15 cellular contexts compared by ENCODE assay signal in genomic region chr1:15206418-15207030, GRCh38. TPM values are rescaled to one million over a fixed set of nuclear protein-coding genes. Genes with fewer than 3 reads are reported as not detected.
DNase-seq lines count a peak whose midpoint lies in the region; ATAC-seq, FAIRE-seq and TF ChIP-seq lines count a peak whose summit lies in the region.
"Had no signal": no experiment of that assay in that cellular context is flagged by ENCODE, and none has a peak within 500 bp of the region (broad histone marks: within the 10 kb centered on the region; RNA-seq: fewer than 3 reads in every experiment).

No MANE protein-coding gene starts in this region.

- no peak overlapping the region for H3K23ac ChIP-seq in H1 (ENCODE audit: insufficient read length)

- no peak overlapping the region for H3K14ac ChIP-seq in H1 (ENCODE audit: insufficient read length)

- CTCF ChIA-PET in H1 (lab: Charles Lee; ENCODE audit: partially characterized antibody): interaction anchor here (0.9 to 2.2 kb wide), 11 partner anchors 9 to 144 kb away, joined by 3 to 9 read pairs (median 4); partner anchors contain the start of gene TMEM51

- no peak for TF ChIP-seq RAD21 in H1 (IDR thresholded peaks at IDR 0.05 in 1 of 2, conservative IDR thresholded peaks at IDR 0.05 in 1 of 2; ENCODE audit: low read depth in 2 of 2, low read length in 2 of 2)

- no peak for TF ChIP-seq EP300 in H1 (IDR thresholded peaks at IDR 0.05; ENCODE audit: borderline replicate concordance in 1 of 2, low read depth in 2 of 2, low read length in 2 of 2)

- 0 out of 2 replicates have a peak overlapping the region, but pooled peaks have one; percentile 72 for H2BK12ac ChIP-seq in H1 (ENCODE audit: low read depth, low read length)

- peak overlapping the region; percentile 22 to 48 (median 32); a peak in 6 of 8 replicates for H3K4me3 ChIP-seq in H1 (ENCODE audit: extremely low read depth in 1 of 4, insufficient read depth in 2 of 4, low read depth in 3 of 4, low read length in 4 of 4)
- H3K4me3 ChIP-seq: right atrium auricular region, SJSA1 had no signal

- no peaks in the 10 kb centered on the region for H3K27me3 Mint-ChIP-seq in neural crest cell (ENCODE audit: low read depth)
- H3K27me3 Mint-ChIP-seq in effector memory CD8-positive, alpha-beta T cell: peaks cover 35 to 83% of the 10 kb centered on the region in 2 donors

- H3K27me3 ChIP-seq in H1 (replicated peaks in 1 of 4; ENCODE audit: control insufficient read depth in 3 of 4, extremely low read depth in 1 of 4, insufficient read depth in 3 of 4, low read length in 3 of 4): no peaks in the 10 kb centered on the region
- H3K27me3 ChIP-seq: right atrium auricular region, SJSA1 had no signal

- peak overlapping the region; percentile 86 for H3K18ac ChIP-seq in H1 (ENCODE audit: extremely low read depth, low read length)

- peak; percentile 58 for DNase-seq in EL
- peak; percentile 31 for DNase-seq in NCI-H69 (lab: John Stamatoyannopoulos, UW)
- no peak for DNase-seq in H1 (ENCODE audit: low read depth in 1 of 2, low spot score in 2 of 2)
- DNase-seq in neural crest cell (ENCODE audit: low read depth, low spot score): no peak
- DNase-seq in effector memory CD8-positive, alpha-beta T cell: no peak
- no peak for DNase-seq in stimulated activated CD4-positive, alpha-beta T cell treated with anti-CD3 and anti-CD28 coated beads, Interleukin-4, amount 100 ng/mL, for 24 hours
- DNase-seq: activated CD4-positive, CD25-positive, alpha-beta regulatory T cell treated with anti-CD3 and anti-CD28 coated beads, Interleukin-2, amount 50 U/mL, for 72 hours; cortex of kidney; HCEC 1CT; NCI-H510A treated with DMSO at 0.1 percent for 48 hours had no signal

- POLR2A ChIA-PET in H1 (lab: Charles Lee; ENCODE audit: partially characterized antibody): interaction anchor here (0.6 to 1.2 kb wide), 4 partner anchors 9 to 95 kb away, joined by 3 read pairs; no protein-coding TSS in a partner anchor

- H3K79me2 ChIP-seq in H1 (ENCODE audit: control insufficient read depth in 1 of 2, insufficient read depth in 2 of 2, low read length in 2 of 2): peaks cover 0 to 13% of the 10 kb centered on the region in 2 experiments; a peak in 2 of 4 replicates

- TF ChIP-seq CTCF in H1 (IDR thresholded peaks at IDR 0.05; ENCODE audit: control extremely low read depth in 1 of 3, insufficient read depth in 1 of 3, low read depth in 1 of 3, low read length in 3 of 3) (no peak), neural crest cell (conservative IDR thresholded peaks at IDR 0.05) (no peak)

- no peak overlapping the region for H3K56ac ChIP-seq in H1 (replicated peaks; ENCODE audit: insufficient read length, low read depth, low read length)

- H2BK15ac ChIP-seq in H1 (ENCODE audit: low read length): peak overlapping the region; percentile 72; the same call in 1 of the 2 replicates

- H4K5ac ChIP-seq in H1 (ENCODE audit: insufficient read length, low read depth, low read length): peak overlapping the region; percentile 71

- peak overlapping the region; percentile 88; the same call in 1 of the 2 replicates for H4K8ac ChIP-seq in H1 (ENCODE audit: extremely low read depth, insufficient read depth, low read length)

- H3K23me2 ChIP-seq in H1 (ENCODE audit: low read depth, low read length): peaks cover 9% of the 10 kb centered on the region

- H3K27ac Mint-ChIP-seq in neural crest cell (ENCODE audit: unreplicated experiment): peak overlapping the region; percentile 9
- no peak overlapping the region for H3K27ac Mint-ChIP-seq in effector memory CD8-positive, alpha-beta T cell
- H3K27ac Mint-ChIP-seq: activated T-helper 2 cell treated with anti-CD3 and anti-CD28 coated beads, Interferon-gamma antibody, Interleukin-2, Interleukin-4, amounts not matched to agents 10 μg/mL and 5 μg/mL and 100 μg/mL, durations not matched to agents 14 hours and 24 hours and 36 hours had no signal

- WGBS in H1 (ENCODE audit: extremely low coverage in 1 of 2, insufficient coverage in 1 of 2, insufficient read length in 1 of 2, insufficient replicate concordance in 2 of 2, low coverage in 1 of 2, low lambda C conversion rate in 2 of 2, missing lambda C conversion rate in 1 of 2), 2 experiments: 16% methylated on average over 8 of the region's 8 CpGs; no CpG with 5 or more reads in 1 of the 2 experiments

- no peaks in the 10 kb centered on the region for H3K36me3 ChIP-seq in H1 (ENCODE audit: control insufficient read depth in 2 of 4, insufficient read depth in 4 of 4, low read length in 3 of 4)
- H3K36me3 ChIP-seq: right atrium auricular region, SJSA1 had no signal

- no peaks in the 10 kb centered on the region for H3K9me3 ChIP-seq in H1 (ENCODE audit: insufficient read depth in 2 of 2, low read depth in 1 of 2, low read length in 1 of 2)
- H3K9me3 ChIP-seq: right atrium auricular region, SJSA1 had no signal

- H3K9me3 Mint-ChIP-seq in neural crest cell: no peaks in the 10 kb centered on the region
- no peaks in the 10 kb centered on the region for H3K9me3 Mint-ChIP-seq in effector memory CD8-positive, alpha-beta T cell
- H3K9me3 Mint-ChIP-seq: activated T-helper 2 cell treated with anti-CD3 and anti-CD28 coated beads, Interferon-gamma antibody, Interleukin-2, Interleukin-4, amounts not matched to agents 10 μg/mL and 5 μg/mL and 100 μg/mL, durations not matched to agents 14 hours and 24 hours and 36 hours had no signal

- H2BK5ac ChIP-seq in H1 (ENCODE audit: low read depth, low read length): peak overlapping the region; percentile 95; the same call in 1 of the 2 replicates

- peak overlapping the region; percentile 75 for H3K27ac ChIP-seq in H1 (ENCODE audit: low read depth, low read length)
- H3K27ac ChIP-seq: right atrium auricular region, SJSA1 had no signal

- FAIRE-seq in H1 (lab: Jason Lieb, UNC): peak; percentile 36

- H3K36me3 Mint-ChIP-seq in neural crest cell (ENCODE audit: low read depth): no peaks in the 10 kb centered on the region
- no peaks in the 10 kb centered on the region for H3K36me3 Mint-ChIP-seq in effector memory CD8-positive, alpha-beta T cell (ENCODE audit: insufficient read depth)

- peaks cover 15 to 30% (median 26%) of the 10 kb centered on the region in 4 experiments for H3K4me1 ChIP-seq in H1 (replicated peaks in 1 of 4; ENCODE audit: control insufficient read depth in 3 of 4, insufficient read depth in 4 of 4, low read length in 3 of 4)
- H3K4me1 ChIP-seq: SJSA1 had no signal

- peak overlapping the region; percentile 27 for H3K4ac ChIP-seq in H1 (replicated peaks; ENCODE audit: insufficient read length, low read depth, low read length)

- no peaks in the 10 kb centered on the region; the same call in 1 of the 2 replicates for H3K79me1 ChIP-seq in H1 (ENCODE audit: low read depth, low read length)

- peaks cover 47% of the 10 kb centered on the region for H3K4me1 Mint-ChIP-seq in neural crest cell
- H3K4me1 Mint-ChIP-seq in effector memory CD8-positive, alpha-beta T cell (ENCODE audit: low read depth in 2 of 2): no peaks in the 10 kb centered on the region

- TF ChIP-seq POLR2A in H1 (IDR thresholded peaks at IDR 0.05; ENCODE audit: control extremely low read depth in 1 of 2, low read depth in 2 of 2, low read length in 2 of 2): no peak

- H3K4me2 ChIP-seq in H1 (ENCODE audit: insufficient read depth in 1 of 2, low read depth in 2 of 2, low read length in 2 of 2): peak overlapping the region; percentile 72 to 98

- H2AFZ ChIP-seq in H1 (ENCODE audit: low read length): no peak overlapping the region

- peak overlapping the region; percentile 77 for H2BK120ac ChIP-seq in H1 (replicated peaks; ENCODE audit: low read depth, low read length)

- H2BK20ac ChIP-seq in H1 (ENCODE audit: low read length): peak overlapping the region; percentile 95

- H2AK5ac ChIP-seq in H1 (ENCODE audit: low read depth, low read length): 0 out of 2 replicates have a peak overlapping the region, but pooled peaks have one; percentile 44

- peak overlapping the region in 3 of 4 experiments; percentile 29 to 48 (median 44); a peak in 4 of 7 replicates for H3K9ac ChIP-seq in H1 (replicated peaks in 1 of 4; ENCODE audit: extremely low read depth in 1 of 4, low read depth in 3 of 4, low read length in 3 of 4)

- H4K91ac ChIP-seq in H1 (replicated peaks; ENCODE audit: insufficient read length, low read length): peak overlapping the region; percentile 79

- H3K4me3 Mint-ChIP-seq in neural crest cell: peak overlapping the region; percentile 27
- no peak overlapping the region for H3K4me3 Mint-ChIP-seq in effector memory CD8-positive, alpha-beta T cell

- ATAC-seq in effector memory CD8-positive, alpha-beta T cell (replicated peaks): no peak
- no peak for ATAC-seq in HG02885 (IDR thresholded peaks at IDR 0.05; ENCODE audit: poor library complexity, unreplicated experiment)
- ATAC-seq in HG03565 (IDR thresholded peaks at IDR 0.05; ENCODE audit: unreplicated experiment): no peak

- H4K20me1 ChIP-seq in H1 (replicated peaks in 1 of 2; ENCODE audit: control insufficient read depth in 1 of 2, insufficient read depth in 2 of 2, low read length in 2 of 2): peaks cover 0 to 2% of the 10 kb centered on the region in 2 experiments

TF ChIP-seq in H1, 55 proteins besides CTCF, POLR2A, EP300 and RAD21 (continues in another document):
- TF ChIP-seq SRF (IDR thresholded peaks at IDR 0.05; ENCODE audit: low read depth, low read length) (no peak), SAP30 (IDR thresholded peaks at IDR 0.05; ENCODE audit: insufficient read depth, insufficient replicate concordance, low read length) (peak; percentile 32), BCL11A (IDR thresholded peaks at IDR 0.05; ENCODE audit: low read depth in 2 of 2, low read length in 2 of 2) (no peak), CHD1 (IDR thresholded peaks at IDR 0.05; ENCODE audit: low read depth, low read length) (no peak)

RNA-seq across cellular contexts. Expression of gene FHAD1, which starts 40.5 kb away (rescaled TPM):
- 0.69 and 1.5 TPM in 2 replicates for total RNA-seq in H1 (2021; fragmentation: NEBNext Ultra II Directional; extraction: Animal tissue kit (Norgen Biotek cat#: 25700))
- polyA plus RNA-seq in H1 (2011; rRNA removed): 0.39 TPM in 2 replicates
- 0.44 TPM for polyA plus RNA-seq in H1 (2011; cell fraction: cytosol; rRNA removed)
- 0.80 TPM for polyA plus RNA-seq in H1 (2011; cell fraction: nucleus; rRNA removed)
- polyA plus RNA-seq in H1 (2012, experiment 1 of 2): 1.4 to 2.1 TPM (median 1.6 TPM) in 4 replicates
- 0.22 TPM for polyA plus RNA-seq in H1 (2012, experiment 2 of 2)
- polyA plus RNA-seq in H1 (2013, experiment 1 of 2): 0.49 TPM
- polyA plus RNA-seq in H1 (2013, experiment 2 of 2): 0.64 TPM
- 0.95 and 0.98 TPM in 2 replicates for polyA minus RNA-seq in H1 (2011; rRNA and poly(A)+ RNA removed)
- polyA minus RNA-seq in H1 (2011; cell fraction: cytosol; rRNA and poly(A)+ RNA removed): 4.1 TPM
- 0.40 TPM for polyA minus RNA-seq in H1 (2011; cell fraction: nucleus; rRNA and poly(A)+ RNA removed)
- 1.6 and 1.7 TPM in 2 replicates for total RNA-seq in neural crest cell
- total RNA-seq: activated T-helper 2 cell treated with anti-CD3 and anti-CD28 coated beads, Interferon-gamma antibody, Interleukin-2, Interleukin-4, amounts not matched to agents 10 μg/mL and 5 μg/mL and 100 μg/mL, durations not matched to agents 14 hours and 24 hours and 36 hours; right atrium auricular region had no signal

RNA-seq across cellular contexts. Expression of gene TMEM51, which starts 53.0 kb away (rescaled TPM):
- 9.1 and 9.9 TPM in 2 replicates for total RNA-seq in H1 (2021; fragmentation: NEBNext Ultra II Directional; extraction: Animal tissue kit (Norgen Biotek cat#: 25700))
- 10.7 and 12.6 TPM in 2 replicates for polyA plus RNA-seq in H1 (2011; rRNA removed)
- 11.5 TPM for polyA plus RNA-seq in H1 (2011; cell fraction: cytosol; rRNA removed)
- polyA plus RNA-seq in H1 (2011; cell fraction: nucleus; rRNA removed): 7.3 TPM
- polyA plus RNA-seq in H1 (2012, experiment 1 of 2): 7.8 to 12.5 TPM (median 10.2 TPM) in 4 replicates
- polyA plus RNA-seq in H1 (2012, experiment 2 of 2): 11.6 TPM
- 10.4 TPM for polyA plus RNA-seq in H1 (2013, experiment 1 of 2)
- 13.1 TPM for polyA plus RNA-seq in H1 (2013, experiment 2 of 2)
- 3.4 and 3.9 TPM in 2 replicates for polyA minus RNA-seq in H1 (2011; rRNA and poly(A)+ RNA removed)
- 8.4 TPM for polyA minus RNA-seq in H1 (2011; cell fraction: cytosol; rRNA and poly(A)+ RNA removed)
- polyA minus RNA-seq in H1 (2011; cell fraction: nucleus; rRNA and poly(A)+ RNA removed): 4.8 TPM
- 6.6 and 6.7 TPM in 2 replicates for total RNA-seq in neural crest cell

Comparison
In these comparisons a context has a peak if more than half of its experiments do, and no peak if none do; other contexts are left out.
1. DNase-seq: peak in EL (single experiment) and NCI-H69 (single experiment); none in H1 (0 of 2), neural crest cell (single experiment), effector memory CD8-positive, alpha-beta T cell (0 of 3) and stimulated activated CD4-positive, alpha-beta T cell treated with anti-CD3 and anti-CD28 coated beads, Interleukin-4, amount 100 ng/mL, for 24 hours (single experiment).